ENCODE assay signal across 11 cellular contexts in genomic region chr2:69694894-69695849, GRCh38. TPM values are rescaled to one million over a fixed set of nuclear protein-coding genes. Genes with fewer than 3 reads are reported as not detected.
DNase-seq lines count a peak whose midpoint lies in the region; ATAC-seq and TF ChIP-seq lines count a peak whose summit lies in the region.
"Had no signal": no experiment of that assay in that cellular context is flagged by ENCODE, and none has a peak within 500 bp of the region (broad histone marks: within the 10 kb centered on the region; RNA-seq: fewer than 3 reads in every experiment).

No MANE protein-coding gene starts in this region.

- H3K4me1 ChIP-seq in transverse colon, result peaks cover 0 to 13% (median 10%) of the 10 kb centered on the region in 4 donors

- H3K27me3 ChIP-seq in transverse colon, result no peaks in the 10 kb centered on the region
- H3K27me3 ChIP-seq: cardiac muscle cell had no signal

- peaks cover 88% of the 10 kb centered on the region for H3K4me1 Mint-ChIP-seq in activated naive CD4-positive, alpha-beta T cell treated with anti-CD3 and anti-CD28 coated beads, Interleukin-2, amount 10 ng/mL, durations not matched to agents 7 days and 5 days
- H3K4me1 Mint-ChIP-seq in T-cell, result peaks cover 92 to 96% (median 94%) of the 10 kb centered on the region in 3 donors

- TF ChIP-seq EP300 in transverse colon (IDR thresholded peaks at IDR 0.05; ENCODE audit: low read depth), result no peak

- no peak overlapping the region for H3K4me3 ChIP-seq in transverse colon
- H3K4me3 ChIP-seq: cardiac muscle cell had no signal

- DNase-seq in activated naive CD4-positive, alpha-beta T cell treated with anti-CD3 and anti-CD28 coated beads, Interleukin-2, amount 10 ng/mL, durations not matched to agents 7 days and 5 days, result no peak
- DNase-seq in activated naive CD4-positive, alpha-beta T cell treated with Interleukin-2 at 50 U/mL for 16 hours, result no peak
- DNase-seq in T-cell (no peak), iris pigment epithelial cell (ENCODE audit: low read depth) (peak; percentile 90), transverse colon (no peak), GM19238 (ENCODE audit: insufficient read length, low spot score) (no peak), putamen (ENCODE audit: low spot score) (no peak)
- DNase-seq: DMS79 had no signal

- CTCF ChIA-PET in activated naive CD4-positive, alpha-beta T cell treated with anti-CD3 and anti-CD28 coated beads, Interleukin-2, amount 10 ng/mL, durations not matched to agents 7 days and 5 days (lab: Charles Lee), result interaction anchor here (0.9 to 1.0 kb wide), 2 partner anchors 12 to 18 kb away, joined by 3 read pairs; no protein-coding TSS in a partner anchor
- CTCF ChIA-PET in T-cell (lab: Charles Lee), result interaction anchor here in 1 of 2 donors (0.5 to 1.8 kb wide), 2 partner anchors 18 to 121 kb away, joined by 5 to 8 read pairs; no protein-coding TSS in a partner anchor

- TF ChIP-seq CTCF in transverse colon (IDR thresholded peaks at IDR 0.05), result no peak

- ATAC-seq in T-cell (replicated peaks in 1 of 4), result no peak
- no peak for ATAC-seq in GM21360 (IDR thresholded peaks at IDR 0.05; ENCODE audit: unreplicated experiment)

- no peaks in the 10 kb centered on the region for H3K9me3 ChIP-seq in transverse colon

- H3K36me3 ChIP-seq in transverse colon, result no peaks in the 10 kb centered on the region
- H3K36me3 ChIP-seq: cardiac muscle cell had no signal

- intact Hi-C loops in transverse colon (cut with DNase I; ENCODE audit: low total_unique reads), result no loop called here

- H3K27me3 Mint-ChIP-seq in activated naive CD4-positive, alpha-beta T cell treated with anti-CD3 and anti-CD28 coated beads, Interleukin-2, amount 10 ng/mL, durations not matched to agents 7 days and 5 days, result peaks cover 9% of the 10 kb centered on the region
- H3K27me3 Mint-ChIP-seq in T-cell, result no peaks in the 10 kb centered on the region

- 49 to 68% methylated on average over 7 to 12 of the region's 12 CpGs for WGBS in transverse colon (ENCODE audit: low coverage in 1 of 2), 2 donors

- peak overlapping the region; percentile 53 for H3K27ac Mint-ChIP-seq in activated naive CD4-positive, alpha-beta T cell treated with anti-CD3 and anti-CD28 coated beads, Interleukin-2, amount 10 ng/mL, durations not matched to agents 7 days and 5 days
- peak overlapping the region; percentile 90 to 91 for H3K27ac Mint-ChIP-seq in T-cell

- no peak overlapping the region for H3K4me3 Mint-ChIP-seq in activated naive CD4-positive, alpha-beta T cell treated with anti-CD3 and anti-CD28 coated beads, Interleukin-2, amount 10 ng/mL, durations not matched to agents 7 days and 5 days
- H3K4me3 Mint-ChIP-seq in T-cell, result peak overlapping the region in 1 of 3 donors; percentile 81

- in situ Hi-C loops in transverse colon (cut with MboI; ENCODE audit: low pct_ligation_motif_present in 1 of 4, low pct_unique_long_range_greater_than_20kb in 1 of 4, low sequenced_read_pairs in 3 of 4), result no loop called here

- H3K36me3 Mint-ChIP-seq in activated naive CD4-positive, alpha-beta T cell treated with anti-CD3 and anti-CD28 coated beads, Interleukin-2, amount 10 ng/mL, durations not matched to agents 7 days and 5 days, result peaks cover 6% of the 10 kb centered on the region
- no peaks in the 10 kb centered on the region for H3K36me3 Mint-ChIP-seq in T-cell

- POLR2A ChIA-PET in T-cell (lab: Charles Lee), result interaction anchor here (0.6 to 0.7 kb wide), 2 partner anchors 157 to 196 kb away, joined by 3 read pairs; no protein-coding TSS in a partner anchor

- peak overlapping the region; percentile 6 to 35 (median 7) for H3K27ac ChIP-seq in transverse colon
- H3K27ac ChIP-seq: cardiac muscle cell had no signal

- peaks cover 2% of the 10 kb centered on the region for H3K9me3 Mint-ChIP-seq in activated naive CD4-positive, alpha-beta T cell treated with anti-CD3 and anti-CD28 coated beads, Interleukin-2, amount 10 ng/mL, durations not matched to agents 7 days and 5 days
- no peaks in the 10 kb centered on the region for H3K9me3 Mint-ChIP-seq in T-cell
- H3K9me3 Mint-ChIP-seq: IgD-negative memory B cell had no signal

- no peak for TF ChIP-seq POLR2A in transverse colon (IDR thresholded peaks at IDR 0.05)

RNA-seq across cellular contexts. Expression of gene ANXA4, which starts 46.8 kb away (rescaled TPM):
- total RNA-seq in T-cell (10 to 100 TPM; 10.4 to 27.6 (median 20.0) TPM), transverse colon (100 to 1,000 TPM in 2 of 4 donors, 10 to 100 TPM in 2; 33.3 to 125 (median 99.4) TPM)

RNA-seq across cellular contexts. Expression of gene AAK1, which starts 51.6 kb away (rescaled TPM):
- total RNA-seq in T-cell (100 to 1,000 TPM; 170 to 283 (median 177) TPM), transverse colon (100 to 1,000 TPM in 1 of 4 donors, 10 to 100 TPM in 3; 34.8 to 109 (median 70.2) TPM)
